ENCODE assay signal across 8 cellular contexts in genomic region chr6:5723905-5724691, GRCh38.
DNase-seq lines count a peak whose midpoint lies in the region; ATAC-seq lines count a peak whose summit lies in the region.

No MANE protein-coding gene starts in this region.

- intact Hi-C loops in activated CD4-positive, alpha-beta T cell treated with anti-CD3 and anti-CD28 coated beads, Interleukin-2, amount 10 ng/mL, durations not matched to agents 24 days and 14 days (cut with micrococcal nuclease) = loop anchor here (1.0 kb wide), 1 partner anchor 253 kb away; no protein-coding TSS in a partner anchor

- no peak overlapping the region for H3K27ac Mint-ChIP-seq in activated CD4-positive, alpha-beta T cell treated with anti-CD3 and anti-CD28 coated beads, Interleukin-2, amount 10 ng/mL, durations not matched to agents 24 days and 14 days

- peak overlapping the region; percentile 75 for H3K4me3 Mint-ChIP-seq in activated CD4-positive, alpha-beta T cell treated with anti-CD3 and anti-CD28 coated beads, Interleukin-2, amount 10 ng/mL, durations not matched to agents 24 days and 14 days

- peaks cover 12% of the 10 kb centered on the region for H3K4me1 Mint-ChIP-seq in activated CD4-positive, alpha-beta T cell treated with anti-CD3 and anti-CD28 coated beads, Interleukin-2, amount 10 ng/mL, durations not matched to agents 24 days and 14 days

- no peaks in the 10 kb centered on the region for H3K9me3 Mint-ChIP-seq in activated CD4-positive, alpha-beta T cell treated with anti-CD3 and anti-CD28 coated beads, Interleukin-2, amount 10 ng/mL, durations not matched to agents 24 days and 14 days

- peak; percentile 99 for ATAC-seq in HG02938 (IDR thresholded peaks at IDR 0.05; ENCODE audit: unreplicated experiment)

- no peaks in the 10 kb centered on the region for H3K27me3 Mint-ChIP-seq in activated CD4-positive, alpha-beta T cell treated with anti-CD3 and anti-CD28 coated beads, Interleukin-2, amount 10 ng/mL, durations not matched to agents 24 days and 14 days

- H3K9me3 ChIP-seq in SK-N-MC (ENCODE audit: low read depth, low read length) = no peaks in the 10 kb centered on the region

- H3K36me3 ChIP-seq in SK-N-MC (ENCODE audit: insufficient read depth, low read length) = no peaks in the 10 kb centered on the region

- peak; percentile 62 for DNase-seq in activated CD4-positive, alpha-beta T cell treated with anti-CD3 and anti-CD28 coated beads, Interleukin-2, amount 10 ng/mL, durations not matched to agents 24 days and 14 days
- no peak for DNase-seq in activated CD4-positive, alpha-beta T cell treated with anti-CD3 and anti-CD28 coated beads, Interleukin-2, amount 50 U/mL, for 48 hours
- DNase-seq in SK-N-MC (ENCODE audit: low read depth, low spot score) (no peak), medulla oblongata (ENCODE audit: extremely low spot score) (peak; percentile 81), NCI-H748 treated with DMSO at 0.1 percent for 48 hours (lab: John Stamatoyannopoulos, UW) (no peak), HUDEP-2 (lab: John Stamatoyannopoulos, UW; ENCODE audit: unreplicated experiment in 76 of 76) (no peak), COR-L47 (lab: John Stamatoyannopoulos, UW) (no peak)

- H3K4me3 ChIP-seq in SK-N-MC = peak overlapping the region; percentile 32

- H3K27ac ChIP-seq in SK-N-MC = no peak overlapping the region

- H3K36me3 Mint-ChIP-seq in activated CD4-positive, alpha-beta T cell treated with anti-CD3 and anti-CD28 coated beads, Interleukin-2, amount 10 ng/mL, durations not matched to agents 24 days and 14 days (ENCODE audit: low read depth) = no peaks in the 10 kb centered on the region

- no peak overlapping the region for H3K9ac ChIP-seq in SK-N-MC (ENCODE audit: insufficient read length)

Comparison
In these comparisons a context has a peak if more than half of its experiments do, and no peak if none do; other contexts are left out.
1. DNase-seq: peak in activated CD4-positive, alpha-beta T cell treated with anti-CD3 and anti-CD28 coated beads, Interleukin-2, amount 10 ng/mL, durations not matched to agents 24 days and 14 days (single experiment) and medulla oblongata (single experiment); none in activated CD4-positive, alpha-beta T cell treated with anti-CD3 and anti-CD28 coated beads, Interleukin-2, amount 50 U/mL, for 48 hours (0 of 2), SK-N-MC (single experiment), NCI-H748 treated with DMSO at 0.1 percent for 48 hours (single experiment), HUDEP-2 (0 of 76) and COR-L47 (single experiment).